Comparison of ENCODE assay signal across 2 cellular contexts in the genomic region with DNA sequence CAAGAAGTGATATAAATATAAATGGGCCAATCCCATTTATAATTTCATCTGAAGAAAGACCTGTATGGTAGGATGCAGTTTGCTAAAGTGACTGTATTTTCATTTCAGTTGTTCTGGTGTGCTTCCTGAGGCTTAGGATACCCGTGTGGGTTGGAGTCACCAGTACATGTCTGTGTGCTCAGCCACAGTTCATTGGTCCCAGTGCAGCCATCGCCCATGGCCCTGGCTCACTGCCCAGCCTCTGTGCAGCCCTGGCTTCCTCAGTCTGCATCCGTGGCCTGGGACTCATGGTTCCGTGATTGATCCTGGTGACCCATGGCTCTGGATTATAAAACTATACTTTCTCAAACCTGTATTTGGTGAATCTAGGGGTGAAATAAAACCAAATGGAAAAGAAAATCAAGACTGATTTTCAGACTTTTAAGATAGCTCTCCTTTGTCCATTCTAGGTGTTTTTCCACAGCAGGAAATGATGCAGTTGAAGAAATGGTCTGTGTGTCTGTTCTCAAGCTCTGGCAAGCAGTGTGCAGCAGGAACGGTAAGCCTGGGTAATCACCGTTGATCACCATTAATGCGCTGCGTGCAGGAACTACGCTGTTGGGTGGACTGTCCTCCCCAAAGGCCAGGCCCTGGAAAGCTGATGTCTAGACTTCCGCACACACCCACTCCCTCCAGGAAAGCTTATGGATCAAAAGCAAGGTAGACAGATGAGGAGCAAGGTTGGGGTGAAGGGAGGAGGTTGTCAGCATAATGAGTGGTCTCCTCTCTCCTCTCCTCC.
TF ChIP-seq lines count a peak whose summit lies in the region.

No MANE protein-coding gene starts in this region.

TF ChIP-seq in SK-N-SH, 30 proteins besides CTCF, POLR2A, EP300 and RAD21 (continued from another document):
- TF ChIP-seq IRF3 (IDR thresholded peaks at IDR 0.05; ENCODE audit: low read depth, low read length), result no peak
- TF ChIP-seq JUND (IDR thresholded peaks at IDR 0.05), result no peak
- TF ChIP-seq GATA2 (CRISPR knock-in tag; IDR thresholded peaks at IDR 0.05), result no peak
- TF ChIP-seq POLR2AphosphoS5 (IDR thresholded peaks at IDR 0.05; ENCODE audit: low read depth, low read length), result no peak
- no peak for TF ChIP-seq FOXJ3 (CRISPR knock-in tag; IDR thresholded peaks at IDR 0.05)
- TF ChIP-seq MXI1 (IDR thresholded peaks at IDR 0.05; ENCODE audit: low read depth, low read length), result no peak

TF ChIP-seq in SK-N-SH treated with all-trans-retinoic acid at 6 μM for 48 hours, 23 proteins besides CTCF, POLR2A, EP300 and RAD21 (continued from another document):
- TF ChIP-seq CREB5 (CRISPR knock-in tag; IDR thresholded peaks at IDR 0.05; ENCODE audit: low read depth), result no peak
- TF ChIP-seq ZFP30 (CRISPR knock-in tag; IDR thresholded peaks at IDR 0.05), result no peak
- no peak for TF ChIP-seq TOX (CRISPR knock-in tag; IDR thresholded peaks at IDR 0.05; ENCODE audit: borderline replicate concordance)
- TF ChIP-seq ISL1 (CRISPR knock-in tag; IDR thresholded peaks at IDR 0.05), result no peak
- no peak for TF ChIP-seq CSDC2 (CRISPR knock-in tag; IDR thresholded peaks at IDR 0.05)
- TF ChIP-seq SNAI2 (CRISPR knock-in tag; IDR thresholded peaks at IDR 0.05), result no peak
- no peak for TF ChIP-seq ZNF70 (CRISPR knock-in tag; IDR thresholded peaks at IDR 0.05)
- TF ChIP-seq POU6F1 (CRISPR knock-in tag; IDR thresholded peaks at IDR 0.05; ENCODE audit: borderline replicate concordance, low read depth), result no peak
- TF ChIP-seq ESRRG (CRISPR knock-in tag; IDR thresholded peaks at IDR 0.05), result no peak
- no peak for TF ChIP-seq PPARA (CRISPR knock-in tag; IDR thresholded peaks at IDR 0.05; ENCODE audit: borderline replicate concordance)
- TF ChIP-seq, protein P1, sequence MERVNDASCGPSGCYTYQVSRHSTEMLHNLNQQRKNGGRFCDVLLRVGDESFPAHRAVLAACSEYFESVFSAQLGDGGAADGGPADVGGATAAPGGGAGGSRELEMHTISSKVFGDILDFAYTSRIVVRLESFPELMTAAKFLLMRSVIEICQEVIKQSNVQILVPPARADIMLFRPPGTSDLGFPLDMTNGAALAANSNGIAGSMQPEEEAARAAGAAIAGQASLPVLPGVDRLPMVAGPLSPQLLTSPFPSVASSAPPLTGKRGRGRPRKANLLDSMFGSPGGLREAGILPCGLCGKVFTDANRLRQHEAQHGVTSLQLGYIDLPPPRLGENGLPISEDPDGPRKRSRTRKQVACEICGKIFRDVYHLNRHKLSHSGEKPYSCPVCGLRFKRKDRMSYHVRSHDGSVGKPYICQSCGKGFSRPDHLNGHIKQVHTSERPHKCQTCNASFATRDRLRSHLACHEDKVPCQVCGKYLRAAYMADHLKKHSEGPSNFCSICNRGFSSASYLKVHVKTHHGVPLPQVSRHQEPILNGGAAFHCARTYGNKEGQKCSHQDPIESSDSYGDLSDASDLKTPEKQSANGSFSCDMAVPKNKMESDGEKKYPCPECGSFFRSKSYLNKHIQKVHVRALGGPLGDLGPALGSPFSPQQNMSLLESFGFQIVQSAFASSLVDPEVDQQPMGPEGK (CRISPR knock-in tag; IDR thresholded peaks at IDR 0.05; ENCODE audit: borderline replicate concordance), result no peak
